Comparison of ENCODE assay signal across 22 cellular contexts in genomic region chr11:44033856-44034255, GRCh38. TPM values are rescaled to one million over a fixed set of nuclear protein-coding genes. Genes with fewer than 3 reads are reported as not detected.
DNase-seq lines count a peak whose midpoint lies in the region; ATAC-seq and TF ChIP-seq lines count a peak whose summit lies in the region.
"Had no signal": no experiment of that assay in that cellular context is flagged by ENCODE, and none has a peak within 500 bp of the region (broad histone marks: within the 10 kb centered on the region; RNA-seq: fewer than 3 reads in every experiment).

No MANE protein-coding gene starts in this region.

- peak overlapping the region; percentile 85 for H3K27ac Mint-ChIP-seq in neural crest cell (ENCODE audit: unreplicated experiment)
- H3K27ac Mint-ChIP-seq in CD8-positive, alpha-beta T cell, result no peak overlapping the region
- H3K27ac Mint-ChIP-seq in endothelial cell (ENCODE audit: unreplicated experiment), result no peak overlapping the region
- H3K27ac Mint-ChIP-seq: HFFc6 had no signal

- 55 to 56% methylated on average over 3 of the region's 3 CpGs for WGBS in heart right ventricle, 2 donors

- H3K4me1 ChIP-seq in left ventricle myocardium inferior, result peaks cover 46% of the 10 kb centered on the region
- H3K4me1 ChIP-seq in heart right ventricle, result peaks cover 9 to 53% (median 45%) of the 10 kb centered on the region in 9 donors
- peaks cover 30 to 57% of the 10 kb centered on the region in 2 donors for H3K4me1 ChIP-seq in thoracic aorta (ENCODE audit: control insufficient read depth in 1 of 2, low read depth in 2 of 2)
- H3K4me1 ChIP-seq in CD8-positive, alpha-beta T cell (ENCODE audit: insufficient read depth, low read length), result no peaks in the 10 kb centered on the region

- POLR2A ChIA-PET in CD8-positive, alpha-beta T cell (lab: Charles Lee), result no interaction called here

- H3K9me3 Mint-ChIP-seq in neural crest cell (no peaks in the 10 kb centered on the region), endothelial cell (ENCODE audit: unreplicated experiment) (no peaks in the 10 kb centered on the region)
- no peaks in the 10 kb centered on the region for H3K9me3 Mint-ChIP-seq in CD8-positive, alpha-beta T cell
- H3K9me3 Mint-ChIP-seq: CD14-positive monocyte, HFFc6 had no signal

- intact Hi-C loops in left ventricle myocardium inferior (cut with micrococcal nuclease), result loop anchor here (5.0 to 10.0 kb wide), 2 partner anchors 42 to 89 kb away; partner anchors contain the start of gene C11orf96
- intact Hi-C loops in heart right ventricle (cut with DNase I), result loop anchor here in 5 of 10 donors (2.0 to 10.0 kb wide), 4 partner anchors 47 to 89 kb away; partner anchors contain the start of gene C11orf96 (in 2 of the 5)
- intact Hi-C loops in CD8-positive, alpha-beta T cell (cut with DNase I, micrococcal nuclease), result loop anchor here in 1 of 2 experiments (10.0 kb wide), 1 partner anchor 139 kb away; no protein-coding TSS in a partner anchor

- no peaks in the 10 kb centered on the region for H3K9me3 ChIP-seq in left ventricle myocardium inferior (replicated peaks)
- no peaks in the 10 kb centered on the region for H3K9me3 ChIP-seq in heart right ventricle
- H3K9me3 ChIP-seq in thoracic aorta, result no peaks in the 10 kb centered on the region
- H3K9me3 ChIP-seq in CD8-positive, alpha-beta T cell (ENCODE audit: low read length), result no peaks in the 10 kb centered on the region

- DNase-seq in left ventricle myocardium inferior (no peak), heart right ventricle (no peak), neural crest cell (ENCODE audit: low read depth, low spot score) (no peak), thoracic aorta (ENCODE audit: low spot score) (no peak), midbrain (lab: John Stamatoyannopoulos, UW) (no peak), endothelial cell (ENCODE audit: low spot score) (no peak)
- no peak for DNase-seq in CD8-positive, alpha-beta T cell
- DNase-seq: COR-L47; H7; HFFc6; KBM-7; NCI-H1105 treated with DMSO at 0.1 percent for 48 hours; NCI-H1694; NCI-H2081 treated with DMSO at 0.1 percent for 48 hours; NCI-H748 treated with DMSO at 0.1 percent for 48 hours; NK-92 treated with Interleukin-12 subunit alpha and Interleukin-12 subunit beta, amount 100 ng/mL, for 24 hours had no signal

- H3K36me3 Mint-ChIP-seq in neural crest cell (ENCODE audit: low read depth) (no peaks in the 10 kb centered on the region), endothelial cell (ENCODE audit: low read depth, unreplicated experiment) (peaks cover 3% of the 10 kb centered on the region)
- no peaks in the 10 kb centered on the region for H3K36me3 Mint-ChIP-seq in CD8-positive, alpha-beta T cell
- H3K36me3 Mint-ChIP-seq: CD14-positive monocyte had no signal

- ATAC-seq in heart right ventricle (no peak), thoracic aorta (ENCODE audit: insufficient number of reproducible peaks, low FRiP score, low read depth) (no peak), GM18870 (IDR thresholded peaks at IDR 0.05; ENCODE audit: unreplicated experiment) (no peak)
- ATAC-seq in CD8-positive, alpha-beta T cell, result no peak
- ATAC-seq: Right ventricle myocardium inferior had no signal

- H3K27me3 ChIP-seq in left ventricle myocardium inferior (ENCODE audit: low read depth), result no peaks in the 10 kb centered on the region
- H3K27me3 ChIP-seq in heart right ventricle, result no peaks in the 10 kb centered on the region
- H3K27me3 ChIP-seq in thoracic aorta (replicated peaks; ENCODE audit: insufficient read depth), result no peaks in the 10 kb centered on the region
- no peaks in the 10 kb centered on the region for H3K27me3 ChIP-seq in CD8-positive, alpha-beta T cell (ENCODE audit: insufficient read depth, low read length)

- CTCF ChIA-PET in CD8-positive, alpha-beta T cell (lab: Charles Lee), result no interaction called here

- H3K4me3 Mint-ChIP-seq in neural crest cell (peak overlapping the region; percentile 32), endothelial cell (ENCODE audit: unreplicated experiment) (no peak overlapping the region)
- H3K4me3 Mint-ChIP-seq in CD8-positive, alpha-beta T cell, result no peak overlapping the region
- H3K4me3 Mint-ChIP-seq: HFFc6 had no signal

- TF ChIP-seq CTCF in left ventricle myocardium inferior (IDR thresholded peaks at IDR 0.05; ENCODE audit: borderline replicate concordance) (no peak), heart right ventricle (IDR thresholded peaks at IDR 0.05) (no peak), neural crest cell (conservative IDR thresholded peaks at IDR 0.05) (no peak), thoracic aorta (IDR thresholded peaks at IDR 0.05) (no peak), endothelial cell (IDR thresholded peaks at IDR 0.05; ENCODE audit: unreplicated experiment) (no peak)
- TF ChIP-seq CTCF in CD8-positive, alpha-beta T cell (IDR thresholded peaks at IDR 0.05), result no peak

- H3K4me1 Mint-ChIP-seq in neural crest cell (peaks cover 61% of the 10 kb centered on the region), endothelial cell (ENCODE audit: unreplicated experiment) (peaks cover 2% of the 10 kb centered on the region)
- H3K4me1 Mint-ChIP-seq in CD8-positive, alpha-beta T cell (ENCODE audit: low read depth), result no peaks in the 10 kb centered on the region
- H3K4me1 Mint-ChIP-seq: CD14-positive monocyte had no signal

- H3K4me3 ChIP-seq in left ventricle myocardium inferior (no peak overlapping the region), heart right ventricle (no peak overlapping the region), thoracic aorta (no peak overlapping the region)
- no peak overlapping the region for H3K4me3 ChIP-seq in CD8-positive, alpha-beta T cell (ENCODE audit: low read depth, low read length)

- no peaks in the 10 kb centered on the region for H3K36me3 ChIP-seq in left ventricle myocardium inferior
- no peaks in the 10 kb centered on the region for H3K36me3 ChIP-seq in heart right ventricle
- no peaks in the 10 kb centered on the region for H3K36me3 ChIP-seq in thoracic aorta
- H3K36me3 ChIP-seq in CD8-positive, alpha-beta T cell (ENCODE audit: insufficient read depth, low read length), result no peaks in the 10 kb centered on the region

- peak overlapping the region; percentile 82 for H3K27ac ChIP-seq in left ventricle myocardium inferior (replicated peaks)
- H3K27ac ChIP-seq in heart right ventricle, result peak overlapping the region in 3 of 10 donors; percentile 69 to 86 (median 74)
- H3K27ac ChIP-seq in thoracic aorta, result peak overlapping the region; percentile 89 to 93
- no peak overlapping the region for H3K27ac ChIP-seq in CD8-positive, alpha-beta T cell (ENCODE audit: low read depth, low read length)
- H3K27ac ChIP-seq: 22Rv1 had no signal

- peaks cover 6% of the 10 kb centered on the region for H3K27me3 Mint-ChIP-seq in neural crest cell (ENCODE audit: low read depth)
- peaks cover 30% of the 10 kb centered on the region for H3K27me3 Mint-ChIP-seq in CD8-positive, alpha-beta T cell (ENCODE audit: low read depth)
- H3K27me3 Mint-ChIP-seq in endothelial cell (ENCODE audit: unreplicated experiment), result peaks cover 5% of the 10 kb centered on the region

RNA-seq across cellular contexts. Expression of gene ACCSL, which starts 13.9 kb away (rescaled TPM):
- not detected for total RNA-seq in left ventricle myocardium inferior
- total RNA-seq in heart right ventricle, result not detected
- polyA plus RNA-seq in heart right ventricle, result not detected
- total RNA-seq in neural crest cell, result not detected in 2 replicates
- total RNA-seq in thoracic aorta, result not detected
- total RNA-seq in CD8-positive, alpha-beta T cell, result not detected
- total RNA-seq in endothelial cell (ENCODE audit: unreplicated experiment), result not detected
- total RNA-seq: H7, HFFc6, NCI-H460, OCI-LY7, Right ventricle myocardium inferior had no signal
- polyA plus RNA-seq: CD14-positive monocyte had no signal

RNA-seq across cellular contexts. Expression of gene ACCS, which starts 32.2 kb away (rescaled TPM):
- total RNA-seq in left ventricle myocardium inferior, result 7.9 TPM
- total RNA-seq in heart right ventricle, result 10 to 100 TPM in 2 of 10 donors, 1 to 10 TPM in 8; 5.5 to 19.6 (median 8.2) TPM
- polyA plus RNA-seq in heart right ventricle, result 10 to 100 TPM in 1 of 2 donors, 1 to 10 TPM in 1; 2.6 to 32.7 TPM
- total RNA-seq in neural crest cell, result 9.9 and 11.0 TPM in 2 replicates
- total RNA-seq in thoracic aorta, result 10 to 100 TPM; 32.3 to 32.6 TPM
- total RNA-seq in CD8-positive, alpha-beta T cell, result 10 to 100 TPM; 16.7 to 18.1 TPM
- total RNA-seq in endothelial cell (ENCODE audit: unreplicated experiment), result 38.8 TPM
- total RNA-seq: OCI-LY7 had no signal
